In genomic region chr1:26472330-26472900, GRCh38 we compare ENCODE assay signal across 8 cellular contexts. TPM values are rescaled to one million over a fixed set of nuclear protein-coding genes. Genes with fewer than 3 reads are reported as not detected.
A peak's percentile ranks its signal among the peaks of the same experiment; 100 is the strongest.
DNase-seq lines count a peak whose midpoint lies in the region; ATAC-seq, FAIRE-seq and TF ChIP-seq lines count a peak whose summit lies in the region.

Gene HMGN2, plus strand, starts transcription at chr1:26472440. Its CDS starts 173 bp downstream, at chr1:26472613.

- peak within 1 kb of the TSS; percentile 93 for H3K27ac Mint-ChIP-seq in astrocyte (ENCODE audit: unreplicated experiment)

- DNase-seq in NCI-H1436 (lab: John Stamatoyannopoulos, UW) (peak; percentile 96), T-helper 9 cell (peak; percentile 81), astrocyte (ENCODE audit: low read depth) (peak; percentile 57), hepatocyte (ENCODE audit: low spot score) (peak; percentile 96), renal cortical epithelial cell (ENCODE audit: low read depth) (peak; percentile 53), vagina (ENCODE audit: extremely low spot score in 2 of 2) (peak in 1 of 2 donors; percentile 94)

- H3K4me1 ChIP-seq in astrocyte (ENCODE audit: insufficient read depth, low read length) (peaks cover 22% of the 10 kb centered on the region), hepatocyte (ENCODE audit: insufficient read depth) (peaks cover 27% of the 10 kb centered on the region), vagina (peaks cover 52% of the 10 kb centered on the region)

- no peaks in the 10 kb centered on the region for H3K9me2 ChIP-seq in hepatocyte (replicated peaks; ENCODE audit: insufficient read depth)

- TF ChIP-seq CTCF in astrocyte (IDR thresholded peaks at IDR 0.05; ENCODE audit: insufficient read depth, low read depth, low read length) (no peak), hepatocyte (IDR thresholded peaks at IDR 0.05; ENCODE audit: poor library complexity) (peak; percentile 4), vagina (IDR thresholded peaks at IDR 0.05) (no peak)

- H3K27me3 Mint-ChIP-seq in astrocyte (ENCODE audit: low read depth, unreplicated experiment): no peaks in the 10 kb centered on the region

- peaks cover 7% of the 10 kb centered on the region for H3K4me1 Mint-ChIP-seq in astrocyte (ENCODE audit: low read depth, unreplicated experiment)

- H3K36me3 ChIP-seq in astrocyte (ENCODE audit: insufficient read depth, low read length): peaks cover 36% of the 10 kb centered on the region
- no peaks in the 10 kb centered on the region for H3K36me3 ChIP-seq in hepatocyte (replicated peaks; ENCODE audit: insufficient read depth, low read depth)
- H3K36me3 ChIP-seq in vagina: peaks cover 0 to 19% of the 10 kb centered on the region in 2 donors

- no peaks in the 10 kb centered on the region for H3K9me3 Mint-ChIP-seq in astrocyte (ENCODE audit: unreplicated experiment)

- ATAC-seq in GM18499 (IDR thresholded peaks at IDR 0.05; ENCODE audit: insufficient read depth, unreplicated experiment) (peak; percentile 24), HG02798 (IDR thresholded peaks at IDR 0.05; ENCODE audit: poor library complexity, unreplicated experiment) (peak; percentile 54)

- WGBS in hepatocyte (ENCODE audit: low lambda C conversion rate, missing lambda C conversion rate): under 1% methylated on average over 37 of the region's 66 CpGs

- H3K79me2 ChIP-seq in astrocyte (ENCODE audit: insufficient read depth, low read length): peaks cover 20% of the 10 kb centered on the region
- peaks cover 32% of the 10 kb centered on the region for H3K79me2 ChIP-seq in hepatocyte

- TF ChIP-seq POLR2A in vagina (IDR thresholded peaks at IDR 0.05): peak in 1 of 2 donors; percentile 71

- peak within 1 kb of the TSS; percentile 95 for H3K27ac ChIP-seq in astrocyte (ENCODE audit: low read depth, low read length)
- peak within 1 kb of the TSS; percentile 100 for H3K27ac ChIP-seq in hepatocyte
- peak within 1 kb of the TSS; percentile 100 for H3K27ac ChIP-seq in vagina

- H2AFZ ChIP-seq in astrocyte (ENCODE audit: low read depth, low read length) (peak within 1 kb of the TSS; percentile 53), hepatocyte (peak within 1 kb of the TSS; percentile 93)

- H4K20me1 ChIP-seq in astrocyte (ENCODE audit: insufficient read depth, low read length): peaks cover 67% of the 10 kb centered on the region
- peaks cover 32% of the 10 kb centered on the region for H4K20me1 ChIP-seq in hepatocyte (ENCODE audit: insufficient read depth, poor library complexity, severe bottlenecking)

- H3K4me2 ChIP-seq in astrocyte (ENCODE audit: low read length) (peak within 1 kb of the TSS; percentile 97), hepatocyte (peak within 1 kb of the TSS; percentile 96)

- peak within 1 kb of the TSS; percentile 87 for H3K4me3 ChIP-seq in astrocyte (ENCODE audit: insufficient read depth, low read depth, low read length)
- peak within 1 kb of the TSS; percentile 84 for H3K4me3 ChIP-seq in hepatocyte
- H3K4me3 ChIP-seq in vagina: peak within 1 kb of the TSS; percentile 94 to 99

- H3K9me3 ChIP-seq in astrocyte (ENCODE audit: insufficient read depth, low read depth, low read length) (no peaks in the 10 kb centered on the region), hepatocyte (ENCODE audit: low read depth) (no peaks in the 10 kb centered on the region), vagina (no peaks in the 10 kb centered on the region)

- no peaks in the 10 kb centered on the region for H3K27me3 ChIP-seq in astrocyte (ENCODE audit: insufficient read depth, low read length)
- no peaks in the 10 kb centered on the region for H3K27me3 ChIP-seq in hepatocyte
- H3K27me3 ChIP-seq in vagina: no peaks in the 10 kb centered on the region

- intact Hi-C loops in vagina (cut with DNase I): no loop called here

- peak within 1 kb of the TSS; percentile 97 for H3K9ac ChIP-seq in astrocyte (ENCODE audit: low read length)

- H3K36me3 Mint-ChIP-seq in astrocyte (ENCODE audit: low read depth, unreplicated experiment): peaks cover 6% of the 10 kb centered on the region

- no peak for FAIRE-seq in astrocyte (lab: Jason Lieb, UNC)

- peak within 1 kb of the TSS; percentile 92 for H3K4me3 Mint-ChIP-seq in astrocyte (ENCODE audit: unreplicated experiment)

RNA-seq across cellular contexts. Expression of gene HMGN2, which starts in this region (rescaled TPM):
- 111 and 124 TPM in 2 replicates for total RNA-seq in astrocyte
- 214 and 215 TPM in 2 replicates for total RNA-seq in hepatocyte
- 467 and 520 TPM in 2 replicates for polyA plus RNA-seq in hepatocyte
- 63.2 and 94.5 TPM in 2 replicates for total RNA-seq in renal cortical epithelial cell
- total RNA-seq in vagina: 127 TPM
